ENCODE assay signal across 1 cellular context in genomic region chr5:111507276-111507675, GRCh38.
TF ChIP-seq lines count a peak whose summit lies in the region.

No MANE protein-coding gene starts in this region.

TF ChIP-seq in HepG2, 621 proteins besides CTCF, POLR2A, EP300 and RAD21:
- TF ChIP-seq HNF4A (CRISPR knock-in tag; IDR thresholded peaks at IDR 0.05) (no peak), CHCHD3 (CRISPR knock-in tag; IDR thresholded peaks at IDR 0.05) (no peak), MED8 (CRISPR knock-in tag; IDR thresholded peaks at IDR 0.05; ENCODE audit: insufficient replicate concordance) (no peak), ZSCAN9 (CRISPR knock-in tag; IDR thresholded peaks at IDR 0.05; ENCODE audit: borderline replicate concordance) (no peak), ZNF235 (CRISPR knock-in tag; IDR thresholded peaks at IDR 0.05; ENCODE audit: borderline replicate concordance) (no peak), ZSCAN31 (CRISPR knock-in tag; IDR thresholded peaks at IDR 0.05; ENCODE audit: low read depth) (no peak), ZNF768 (CRISPR knock-in tag; IDR thresholded peaks at IDR 0.05) (no peak), ZNF556 (CRISPR knock-in tag; IDR thresholded peaks at IDR 0.05; ENCODE audit: borderline replicate concordance) (no peak)
- TF ChIP-seq, protein P1, sequence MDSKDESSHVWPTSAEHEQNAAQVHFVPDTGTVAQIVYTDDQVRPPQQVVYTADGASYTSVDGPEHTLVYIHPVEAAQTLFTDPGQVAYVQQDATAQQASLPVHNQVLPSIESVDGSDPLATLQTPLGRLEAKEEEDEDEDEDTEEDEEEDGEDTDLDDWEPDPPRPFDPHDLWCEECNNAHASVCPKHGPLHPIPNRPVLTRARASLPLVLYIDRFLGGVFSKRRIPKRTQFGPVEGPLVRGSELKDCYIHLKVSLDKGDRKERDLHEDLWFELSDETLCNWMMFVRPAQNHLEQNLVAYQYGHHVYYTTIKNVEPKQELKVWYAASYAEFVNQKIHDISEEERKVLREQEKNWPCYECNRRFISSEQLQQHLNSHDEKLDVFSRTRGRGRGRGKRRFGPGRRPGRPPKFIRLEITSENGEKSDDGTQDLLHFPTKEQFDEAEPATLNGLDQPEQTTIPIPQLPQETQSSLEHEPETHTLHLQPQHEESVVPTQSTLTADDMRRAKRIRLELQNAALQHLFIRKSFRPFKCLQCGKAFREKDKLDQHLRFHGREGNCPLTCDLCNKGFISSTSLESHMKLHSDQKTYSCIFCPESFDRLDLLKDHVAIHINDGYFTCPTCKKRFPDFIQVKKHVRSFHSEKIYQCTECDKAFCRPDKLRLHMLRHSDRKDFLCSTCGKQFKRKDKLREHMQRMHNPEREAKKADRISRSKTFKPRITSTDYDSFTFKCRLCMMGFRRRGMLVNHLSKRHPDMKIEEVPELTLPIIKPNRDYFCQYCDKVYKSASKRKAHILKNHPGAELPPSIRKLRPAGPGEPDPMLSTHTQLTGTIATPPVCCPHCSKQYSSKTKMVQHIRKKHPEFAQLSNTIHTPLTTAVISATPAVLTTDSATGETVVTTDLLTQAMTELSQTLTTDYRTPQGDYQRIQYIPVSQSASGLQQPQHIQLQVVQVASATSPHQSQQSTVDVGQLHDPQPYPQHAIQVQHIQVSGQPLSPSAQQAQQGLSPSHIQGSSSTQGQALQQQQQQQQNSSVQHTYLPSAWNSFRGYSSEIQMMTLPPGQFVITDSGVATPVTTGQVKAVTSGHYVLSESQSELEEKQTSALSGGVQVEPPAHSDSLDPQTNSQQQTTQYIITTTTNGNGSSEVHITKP (CRISPR knock-in tag; IDR thresholded peaks at IDR 0.05; ENCODE audit: low read depth) = no peak
- TF ChIP-seq, protein P2, sequence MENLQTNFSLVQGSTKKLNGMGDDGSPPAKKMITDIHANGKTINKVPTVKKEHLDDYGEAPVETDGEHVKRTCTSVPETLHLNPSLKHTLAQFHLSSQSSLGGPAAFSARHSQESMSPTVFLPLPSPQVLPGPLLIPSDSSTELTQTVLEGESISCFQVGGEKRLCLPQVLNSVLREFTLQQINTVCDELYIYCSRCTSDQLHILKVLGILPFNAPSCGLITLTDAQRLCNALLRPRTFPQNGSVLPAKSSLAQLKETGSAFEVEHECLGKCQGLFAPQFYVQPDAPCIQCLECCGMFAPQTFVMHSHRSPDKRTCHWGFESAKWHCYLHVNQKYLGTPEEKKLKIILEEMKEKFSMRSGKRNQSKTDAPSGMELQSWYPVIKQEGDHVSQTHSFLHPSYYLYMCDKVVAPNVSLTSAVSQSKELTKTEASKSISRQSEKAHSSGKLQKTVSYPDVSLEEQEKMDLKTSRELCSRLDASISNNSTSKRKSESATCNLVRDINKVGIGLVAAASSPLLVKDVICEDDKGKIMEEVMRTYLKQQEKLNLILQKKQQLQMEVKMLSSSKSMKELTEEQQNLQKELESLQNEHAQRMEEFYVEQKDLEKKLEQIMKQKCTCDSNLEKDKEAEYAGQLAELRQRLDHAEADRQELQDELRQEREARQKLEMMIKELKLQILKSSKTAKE (CRISPR knock-in tag; IDR thresholded peaks at IDR 0.05; ENCODE audit: borderline replicate concordance) = no peak
